8 cellular contexts compared by ENCODE assay signal in the genomic region with DNA sequence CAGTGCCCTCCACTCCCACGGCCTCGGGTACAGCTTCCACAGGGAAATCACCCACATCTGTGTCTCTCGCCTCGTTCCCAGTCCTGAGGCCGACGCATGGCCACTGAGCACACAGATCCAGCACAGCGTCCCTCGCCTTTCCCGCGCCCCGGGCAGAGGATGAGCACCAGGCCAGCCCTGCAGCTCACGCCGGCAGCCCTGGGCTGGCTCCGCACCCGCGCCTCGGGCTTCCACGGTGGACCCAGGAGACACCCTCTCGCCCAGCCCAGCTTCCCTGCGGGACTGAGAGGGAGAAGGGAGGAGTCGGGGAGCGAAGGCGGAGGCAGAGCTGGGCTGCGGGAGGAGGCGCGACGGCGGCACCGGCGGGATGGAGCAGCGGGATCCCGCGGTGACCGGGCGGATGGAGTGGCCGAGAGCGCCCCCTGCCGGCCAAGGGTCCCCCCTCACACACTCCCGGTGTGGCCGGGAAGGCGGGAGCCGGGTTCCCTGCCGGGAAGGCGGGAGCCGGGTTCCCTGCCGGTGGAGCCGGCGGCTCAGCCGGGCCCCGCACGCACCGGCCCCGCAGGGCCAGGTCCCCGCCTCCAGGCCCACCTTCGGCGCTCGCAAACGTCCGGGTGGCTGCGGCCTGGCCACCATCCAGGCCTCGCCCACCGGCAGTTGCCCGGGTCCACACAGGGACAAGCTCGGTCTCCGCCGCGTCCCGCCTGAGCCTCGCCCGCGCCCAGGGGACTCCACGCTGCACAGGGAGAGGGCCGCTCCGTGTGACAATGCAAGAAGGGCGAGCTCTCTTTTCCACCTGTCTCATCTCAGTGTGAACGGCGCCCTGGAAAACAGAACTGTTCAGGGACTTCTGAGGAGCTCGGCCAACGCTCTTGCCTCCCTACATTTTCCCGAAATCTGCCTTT.
DNase-seq lines count a peak whose midpoint lies in the region; ATAC-seq, FAIRE-seq and TF ChIP-seq lines count a peak whose summit lies in the region.

No MANE protein-coding gene starts in this region.

- WGBS in K562 (ENCODE audit: insufficient coverage, low coverage, missing lambda C conversion rate), result 8% methylated on average over 36 of the region's 80 CpGs

- peak overlapping the region; percentile 94 for H3K4me2 ChIP-seq in K562 (ENCODE audit: insufficient read depth, low read length)

- peak overlapping the region; percentile 47 for H3K4me3 ChIP-seq in K562

- POLR2A ChIA-PET in K562 (lab: Yijun Ruan, JAX), result interaction anchor here (0.7 to 0.9 kb wide), 3 partner anchors 15 to 495 kb away, joined by 3 to 4 read pairs (median 3); a partner anchor contains a TSS

- TF ChIP-seq EP300 in K562 (IDR thresholded peaks at IDR 0.05; ENCODE audit: low read length), result no peak

- peaks cover 0 to 20% of the 10 kb centered on the region in 2 experiments; a peak in 3 of 5 replicates for H3K4me1 ChIP-seq in K562 (replicated peaks in 1 of 2; ENCODE audit: control insufficient read depth in 2 of 2, insufficient read depth in 2 of 2, low read length in 2 of 2)

- no peaks in the 10 kb centered on the region for H4K20me1 ChIP-seq in K562 (replicated peaks; ENCODE audit: control insufficient read depth, insufficient read depth, low read length)

- H3K9me1 ChIP-seq in K562 (ENCODE audit: control insufficient read depth, insufficient read depth, low read length), result no peaks in the 10 kb centered on the region

- TF ChIP-seq RAD21 in K562 (CRISPR knock-in tag; conservative IDR thresholded peaks at IDR 0.05 in 1 of 2, IDR thresholded peaks at IDR 0.05 in 1 of 2), result peak; percentile 45 to 63

- in situ Hi-C loops in K562 (cut with MboI), result loop anchor here (5.0 kb wide), 1 partner anchor 468 kb away; no protein-coding TSS in a partner anchor

- H2AFZ ChIP-seq in K562 (ENCODE audit: low read depth, low read length), result peak overlapping the region; percentile 95

- peaks cover 0 to 23% of the 10 kb centered on the region in 2 experiments; a peak in 4 of 5 replicates for H3K27me3 ChIP-seq in K562 (ENCODE audit: control insufficient read depth in 2 of 2, insufficient read depth in 2 of 2, low read length in 2 of 2)

- H3K27ac ChIP-seq in K562 (ENCODE audit: extremely low read depth, low read depth, low read length), result no peak overlapping the region

- no TSS peak for BruUV-seq in K562 (replicated peaks; lab: Mats Ljungman, UMichigan)

- peak; percentile 83 for TF ChIP-seq CTCF in GM12872 (IDR thresholded peaks at IDR 0.05; ENCODE audit: insufficient read depth, low read depth, low read length)
- TF ChIP-seq CTCF in K562 (IDR thresholded peaks at IDR 0.05 in 2 of 3, conservative IDR thresholded peaks at IDR 0.05 in 1 of 3; ENCODE audit: insufficient read depth in 2 of 3, low read depth in 1 of 3, low read length in 3 of 3), result peak; percentile 67 to 75 (median 70)

- no peak for TF ChIP-seq POLR2A in K562 (conservative IDR thresholded peaks at IDR 0.05)

- no peak for FAIRE-seq in K562 (lab: Jason Lieb, UNC)

- peak overlapping the region; percentile 39 to 88; a peak in 3 of 4 replicates for H3K9ac ChIP-seq in K562 (ENCODE audit: insufficient read depth in 1 of 2, low read depth in 2 of 2, low read length in 2 of 2)

- intact Hi-C loops in K562 (cut with micrococcal nuclease), result loop anchor here (1.0 to 10.0 kb wide), 8 partner anchors 80 to 540 kb away; no protein-coding TSS in a partner anchor
- intact Hi-C loops in sciatic nerve (cut with DNase I), result loop anchor here (5.0 kb wide), 1 partner anchor 478 kb away; no protein-coding TSS in a partner anchor

- peak; percentile 78 for DNase-seq in NCI-H1092 (lab: John Stamatoyannopoulos, UW)
- DNase-seq in T1000 (lab: John Stamatoyannopoulos, UW), result peak; percentile 84
- DNase-seq in K562 (ENCODE audit: extremely low read depth in 1 of 4, low spot score in 3 of 4), result peak; percentile 76 to 94 (median 92)
- peak; percentile 30 for DNase-seq in iPS DF 4.7 (ENCODE audit: extremely low read depth, low spot score)
- peak; percentile 94 for DNase-seq in sciatic nerve (ENCODE audit: low spot score)
- no peak for DNase-seq in MV-4-11 (lab: John Stamatoyannopoulos, UW)

- no peaks in the 10 kb centered on the region for H3K79me2 ChIP-seq in K562 (ENCODE audit: control insufficient read depth, insufficient read depth, low read length)

- CTCF ChIA-PET in K562 (lab: Yijun Ruan, JAX; ENCODE audit: low intra/inter-chr PET ratio), result interaction anchor here (1.1 to 3.8 kb wide), 4 partner anchors 205 to 481 kb away, joined by 4 to 63 read pairs (median 8); no protein-coding TSS in a partner anchor

- no peaks in the 10 kb centered on the region for H3K9me3 ChIP-seq in K562 (replicated peaks; ENCODE audit: control insufficient read depth, insufficient read depth, low read depth, low read length)

- peak; percentile 76 for ATAC-seq in HG02588 (IDR thresholded peaks at IDR 0.05; ENCODE audit: unreplicated experiment)
- ATAC-seq in K562, result peak; percentile 93
- ATAC-seq in sciatic nerve, result peak; percentile 94

- H3K36me3 ChIP-seq in K562 (ENCODE audit: control insufficient read depth, insufficient read depth, low read length), result no peaks in the 10 kb centered on the region

TF ChIP-seq in K562, 482 proteins besides CTCF, POLR2A, EP300 and RAD21 (continues in another document):
- 0 out of 2 replicates have a peak, but pooled peaks have one; percentile 25 for TF ChIP-seq MYC (IDR thresholded peaks at IDR 0.05; ENCODE audit: low read depth, low read length)
- no peak for TF ChIP-seq MYC (CRISPR knock-in tag; IDR thresholded peaks at IDR 0.05; ENCODE audit: borderline replicate concordance, low read depth)
- TF ChIP-seq, protein P1, sequence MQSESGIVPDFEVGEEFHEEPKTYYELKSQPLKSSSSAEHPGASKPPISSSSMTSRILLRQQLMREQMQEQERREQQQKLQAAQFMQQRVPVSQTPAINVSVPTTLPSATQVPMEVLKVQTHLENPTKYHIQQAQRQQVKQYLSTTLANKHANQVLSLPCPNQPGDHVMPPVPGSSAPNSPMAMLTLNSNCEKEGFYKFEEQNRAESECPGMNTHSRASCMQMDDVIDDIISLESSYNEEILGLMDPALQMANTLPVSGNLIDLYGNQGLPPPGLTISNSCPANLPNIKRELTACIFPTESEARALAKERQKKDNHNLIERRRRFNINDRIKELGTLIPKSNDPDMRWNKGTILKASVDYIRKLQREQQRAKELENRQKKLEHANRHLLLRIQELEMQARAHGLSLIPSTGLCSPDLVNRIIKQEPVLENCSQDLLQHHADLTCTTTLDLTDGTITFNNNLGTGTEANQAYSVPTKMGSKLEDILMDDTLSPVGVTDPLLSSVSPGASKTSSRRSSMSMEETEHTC (IDR thresholded peaks at IDR 0.05), result no peak
- peak; percentile 42 for TF ChIP-seq FUS (optimal IDR thresholded peaks at IDR 0.05; ENCODE audit: low read depth, low read length)
- no peak for TF ChIP-seq SMAD4 (CRISPR knock-in tag; conservative IDR thresholded peaks at IDR 0.05)
- TF ChIP-seq TFAM (CRISPR knock-in tag; conservative IDR thresholded peaks at IDR 0.05), result no peak
- peak; percentile 74 for TF ChIP-seq PCBP1 (IDR thresholded peaks at IDR 0.05; ENCODE audit: low read depth, low read length, poor library complexity, severe bottlenecking)
- TF ChIP-seq MAZ (CRISPR knock-in tag; conservative IDR thresholded peaks at IDR 0.05 in 1 of 2, IDR thresholded peaks at IDR 0.05 in 1 of 2), result 0 out of 4 replicates have a peak, but pooled peaks of 1 of the 2 experiments have one; percentile 16
- TF ChIP-seq ZKSCAN1 (IDR thresholded peaks at IDR 0.05; ENCODE audit: low read depth, low read length), result 0 out of 2 replicates have a peak, but pooled peaks have one; percentile 5
- TF ChIP-seq, protein P2, sequence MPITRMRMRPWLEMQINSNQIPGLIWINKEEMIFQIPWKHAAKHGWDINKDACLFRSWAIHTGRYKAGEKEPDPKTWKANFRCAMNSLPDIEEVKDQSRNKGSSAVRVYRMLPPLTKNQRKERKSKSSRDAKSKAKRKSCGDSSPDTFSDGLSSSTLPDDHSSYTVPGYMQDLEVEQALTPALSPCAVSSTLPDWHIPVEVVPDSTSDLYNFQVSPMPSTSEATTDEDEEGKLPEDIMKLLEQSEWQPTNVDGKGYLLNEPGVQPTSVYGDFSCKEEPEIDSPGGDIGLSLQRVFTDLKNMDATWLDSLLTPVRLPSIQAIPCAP (CRISPR knock-in tag; IDR thresholded peaks at IDR 0.05; ENCODE audit: borderline replicate concordance), result no peak
- peak; percentile 72; the same call in 1 of the 2 replicates for TF ChIP-seq RB1 (IDR thresholded peaks at IDR 0.05; ENCODE audit: low read depth)
- TF ChIP-seq, protein P3, sequence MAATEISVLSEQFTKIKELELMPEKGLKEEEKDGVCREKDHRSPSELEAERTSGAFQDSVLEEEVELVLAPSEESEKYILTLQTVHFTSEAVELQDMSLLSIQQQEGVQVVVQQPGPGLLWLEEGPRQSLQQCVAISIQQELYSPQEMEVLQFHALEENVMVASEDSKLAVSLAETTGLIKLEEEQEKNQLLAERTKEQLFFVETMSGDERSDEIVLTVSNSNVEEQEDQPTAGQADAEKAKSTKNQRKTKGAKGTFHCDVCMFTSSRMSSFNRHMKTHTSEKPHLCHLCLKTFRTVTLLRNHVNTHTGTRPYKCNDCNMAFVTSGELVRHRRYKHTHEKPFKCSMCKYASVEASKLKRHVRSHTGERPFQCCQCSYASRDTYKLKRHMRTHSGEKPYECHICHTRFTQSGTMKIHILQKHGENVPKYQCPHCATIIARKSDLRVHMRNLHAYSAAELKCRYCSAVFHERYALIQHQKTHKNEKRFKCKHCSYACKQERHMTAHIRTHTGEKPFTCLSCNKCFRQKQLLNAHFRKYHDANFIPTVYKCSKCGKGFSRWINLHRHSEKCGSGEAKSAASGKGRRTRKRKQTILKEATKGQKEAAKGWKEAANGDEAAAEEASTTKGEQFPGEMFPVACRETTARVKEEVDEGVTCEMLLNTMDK (IDR thresholded peaks at IDR 0.05; ENCODE audit: borderline replicate concordance, insufficient read depth, low read depth, low read length, poor library complexity, severe bottlenecking), result peak; percentile 41
- TF ChIP-seq SMC3 (conservative IDR thresholded peaks at IDR 0.05; ENCODE audit: insufficient read depth, low read depth, low read length), result 0 out of 2 replicates have a peak, but pooled peaks have one; percentile 30
